In the genomic region with DNA sequence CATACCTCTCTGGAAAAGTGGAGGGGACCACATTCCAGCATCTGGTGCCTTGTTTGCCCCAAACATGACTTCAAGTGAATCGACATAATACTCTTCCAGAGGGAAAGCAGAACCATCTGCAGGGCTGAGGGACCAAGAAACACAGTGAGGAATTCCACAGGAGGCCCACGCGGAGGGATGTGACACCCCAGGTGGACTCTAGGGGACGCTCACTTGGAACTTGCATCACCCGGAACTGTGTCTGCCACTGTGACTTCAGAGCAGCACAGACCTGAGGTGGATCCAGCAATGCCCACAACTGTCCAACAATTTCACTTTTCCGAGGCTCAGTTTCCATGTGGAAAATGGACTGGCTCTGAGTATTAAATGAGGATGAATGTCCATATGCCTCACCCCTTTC, we compare ENCODE assay signal across 22 cellular contexts. TPM values are rescaled to one million over a fixed set of nuclear protein-coding genes. Genes with fewer than 3 reads are reported as not detected.
DNase-seq lines count a peak whose midpoint lies in the region; ATAC-seq and TF ChIP-seq lines count a peak whose summit lies in the region.
"Had no signal": no experiment of that assay in that cellular context is flagged by ENCODE, and none has a peak within 500 bp of the region (broad histone marks: within the 10 kb centered on the region; RNA-seq: fewer than 3 reads in every experiment).

No MANE protein-coding gene starts in this region.

- no peak overlapping the region for H3K4me2 ChIP-seq in DOHH2 (ENCODE audit: low read length)

- no peaks in the 10 kb centered on the region for H3K79me2 ChIP-seq in DOHH2 (ENCODE audit: control insufficient read depth, low read length)

- H3K36me3 ChIP-seq in DOHH2 (ENCODE audit: control insufficient read depth, low read length) (no peaks in the 10 kb centered on the region), body of pancreas (replicated peaks in 1 of 2; ENCODE audit: insufficient read depth in 1 of 2, low read depth in 2 of 2) (no peaks in the 10 kb centered on the region)

- peaks cover 2% of the 10 kb centered on the region; the same call in 1 of the 2 replicates for H3K4me1 ChIP-seq in DOHH2 (ENCODE audit: control insufficient read depth, low read length)
- H3K4me1 ChIP-seq in body of pancreas, result peaks cover 33% of the 10 kb centered on the region

- intact Hi-C loops in body of pancreas (cut with DNase I), result no loop called here

- no peak for TF ChIP-seq POLR2A in body of pancreas (IDR thresholded peaks at IDR 0.05)

- DNase-seq in NCI-H69 (lab: John Stamatoyannopoulos, UW) (peak; percentile 5), coronary artery (ENCODE audit: low spot score) (peak; percentile 36), body of pancreas (no peak), GM13976 (ENCODE audit: low spot score) (no peak)
- DNase-seq: Calu3; DMS79 treated with DMSO at 0.1 percent for 48 hours; Karpas-422; NCI-H1105; NCI-H1436 treated with DMSO at 0.1 percent for 48 hours; NCI-H187 treated with DMSO at 0.1 percent for 48 hours; NCI-H2171 treated with DMSO at 0.1 percent for 48 hours; NCI-H345; NCI-H524; NCI-H82; NK-92 treated with Interleukin-12 subunit alpha and Interleukin-12 subunit beta, amount 100 ng/mL, for 24 hours; SHP77 treated with DMSO at 0.1 percent for 48 hours; T-helper 1 cell had no signal

- no peaks in the 10 kb centered on the region for H3F3A ChIP-seq in DOHH2 (ENCODE audit: control insufficient read depth, insufficient read depth)

- no peaks in the 10 kb centered on the region for H3K9me2 ChIP-seq in DOHH2 (replicated peaks; ENCODE audit: control insufficient read depth, low read length)

- peak; percentile 13 for TF ChIP-seq CTCF in DOHH2 (IDR thresholded peaks at IDR 0.05; ENCODE audit: low read depth, low read length, poor library complexity, severe bottlenecking)
- TF ChIP-seq CTCF in GM12873 (IDR thresholded peaks at IDR 0.05; ENCODE audit: insufficient read depth, low read depth, low read length, missing control alignments), result peak; percentile 27
- no peak for TF ChIP-seq CTCF in coronary artery (IDR thresholded peaks at IDR 0.05)
- no peak for TF ChIP-seq CTCF in body of pancreas (IDR thresholded peaks at IDR 0.05)
- TF ChIP-seq CTCF in GM13976 (IDR thresholded peaks at IDR 0.05; ENCODE audit: borderline replicate concordance, control extremely low read depth, extremely low read depth, insufficient read depth, missing control alignments), result no peak

- H3K9me3 ChIP-seq in DOHH2 (ENCODE audit: control insufficient read depth, insufficient read depth, low read length), result no peaks in the 10 kb centered on the region
- H3K9me3 ChIP-seq in body of pancreas, result no peaks in the 10 kb centered on the region

- H3K4me3 ChIP-seq in DOHH2 (ENCODE audit: low read length) (no peak overlapping the region), coronary artery (no peak overlapping the region), body of pancreas (no peak overlapping the region)

- no peak for ATAC-seq in body of pancreas
- no peak for ATAC-seq in GM18870 (IDR thresholded peaks at IDR 0.05; ENCODE audit: unreplicated experiment)
- ATAC-seq: Panc1 had no signal

- H4K20me1 ChIP-seq in DOHH2 (ENCODE audit: control insufficient read depth, insufficient read depth, low read depth, low read length), result no peaks in the 10 kb centered on the region

- in situ Hi-C loops in GM13976 (cut with MboI; ENCODE audit: low sequenced_read_pairs, unreplicated experiment), result no loop called here

- H3K27me3 ChIP-seq in DOHH2 (ENCODE audit: control insufficient read depth, low read length) (peaks cover 15% of the 10 kb centered on the region), body of pancreas (no peaks in the 10 kb centered on the region)

- no peak overlapping the region for H3K27ac ChIP-seq in DOHH2 (ENCODE audit: low read depth, low read length)
- H3K27ac ChIP-seq in coronary artery, result no peak overlapping the region
- H3K27ac ChIP-seq in body of pancreas, result no peak overlapping the region
- H3K27ac ChIP-seq: HL-60 had no signal

- WGBS in body of pancreas, 2 donors, result 71 to 84% methylated on average over 6 of the region's 6 CpGs

RNA-seq across cellular contexts. Expression of gene CLMN, which starts 14.3 kb away (rescaled TPM):
- 10 to 100 TPM; 53.7 to 54.7 TPM for total RNA-seq in body of pancreas

Comparison
In these comparisons a context has a peak if more than half of its experiments do, and no peak if none do; other contexts are left out.
1. CTCF ChIP-seq: peak in DOHH2 (single experiment) and GM12873 (single experiment); none in coronary artery (single experiment), body of pancreas (0 of 7) and GM13976 (single experiment).
2. DNase-seq: peak in NCI-H69 (single experiment) and coronary artery (single experiment); none in body of pancreas (0 of 4) and GM13976 (single experiment).